In genomic region chr6:53455678-53456077, GRCh38 we compare ENCODE assay signal across 8 cellular contexts.
"Had no signal": no experiment of that assay in that cellular context is flagged by ENCODE, and none has a peak within 500 bp of the region (broad histone marks: within the 10 kb centered on the region; RNA-seq: fewer than 3 reads in every experiment).

No MANE protein-coding gene starts in this region.

- ATAC-seq: GM12878 had no signal

- DNase-seq: GDM1, GF-D8 had no signal

- H3K4me3 ChIP-seq: GM12878 had no signal

- FAIRE-seq: G401.6, GM12891, GM12892, GM18507, GM19239 had no signal
